18 cellular contexts compared by ENCODE assay signal in the genomic region with DNA sequence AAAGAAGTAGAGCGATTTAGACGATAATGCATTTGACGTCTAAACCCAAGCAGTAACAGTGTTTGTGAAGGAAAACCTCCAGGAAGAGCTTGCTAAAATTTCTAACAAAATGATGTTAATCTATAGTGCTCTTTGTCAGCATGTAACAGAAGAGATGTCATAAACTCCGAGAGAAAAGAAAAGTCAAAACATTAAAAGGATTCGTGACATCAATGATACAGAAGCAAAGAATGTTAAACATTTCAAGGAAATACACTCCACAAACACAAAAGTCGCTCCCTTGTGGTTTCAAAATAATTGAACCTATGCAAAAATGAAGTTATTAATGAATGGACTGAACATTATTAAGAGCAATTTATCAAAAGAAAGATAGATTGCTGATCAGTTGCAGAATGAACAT. TPM values are rescaled to one million over a fixed set of nuclear protein-coding genes. Genes with fewer than 3 reads are reported as not detected.
"Had no signal": no experiment of that assay in that cellular context is flagged by ENCODE, and none has a peak within 500 bp of the region (broad histone marks: within the 10 kb centered on the region; RNA-seq: fewer than 3 reads in every experiment).

No MANE protein-coding gene starts in this region.

- H3K9me3 Mint-ChIP-seq: activated CD4-positive, alpha-beta memory T cell treated with anti-CD3 and anti-CD28 coated beads, Interleukin-2, amount 10 ng/mL, durations not matched to agents 7 days and 5 days; activated naive CD8-positive, alpha-beta T cell treated with anti-CD3 and anti-CD28 coated beads for 36 hours; naive B cell; stimulated activated memory B cell treated with anti-CD40 and anti-IgM and Interleukin-4, amounts not matched to agents 10 μg/mL and 1 μg/mL and 100 μg/mL, for 72 hours had no signal

- H3K36me3 ChIP-seq: cardiac muscle cell, lower lobe of right lung, right atrium auricular region, tibial artery, uterus had no signal

- H3K27me3 Mint-ChIP-seq: naive B cell; stimulated activated memory B cell treated with anti-CD40 and anti-IgM and Interleukin-4, amounts not matched to agents 10 μg/mL and 1 μg/mL and 100 μg/mL, for 72 hours had no signal

- ATAC-seq: left cardiac atrium, lower lobe of right lung had no signal

- H3K36me3 Mint-ChIP-seq: activated naive CD8-positive, alpha-beta T cell treated with anti-CD3 and anti-CD28 coated beads for 36 hours; naive B cell; stimulated activated memory B cell treated with anti-CD40 and anti-IgM and Interleukin-4, amounts not matched to agents 10 μg/mL and 1 μg/mL and 100 μg/mL, for 72 hours had no signal

- H3K9me3 ChIP-seq: lower lobe of right lung, right atrium auricular region, tibial artery, uterus had no signal

- H3K27ac ChIP-seq: cardiac muscle cell, coronary artery, lower lobe of right lung, right atrium auricular region, tibial artery, uterus had no signal

- H3K4me1 Mint-ChIP-seq: naive B cell; stimulated activated memory B cell treated with anti-CD40 and anti-IgM and Interleukin-4, amounts not matched to agents 10 μg/mL and 1 μg/mL and 100 μg/mL, for 72 hours had no signal

- H3K4me1 ChIP-seq: right atrium auricular region, uterus had no signal

- DNase-seq: activated CD4-positive, alpha-beta memory T cell treated with anti-CD3 and anti-CD28 coated beads, Interleukin-2, amount 10 ng/mL, durations not matched to agents 7 days and 5 days; activated gamma-delta T cell treated with Interleukin-2 at 50 U/mL for 16 hours; activated naive CD8-positive, alpha-beta T cell treated with anti-CD3 and anti-CD28 coated beads for 36 hours; activated T-cell treated with anti-CD3 and anti-CD28 coated beads, Interleukin-2, amount 50 U/mL, for 48 hours; anterior cingulate cortex; effector CD8-positive, alpha-beta T cell; hippocampal formation; left cardiac atrium; lower lobe of right lung; midbrain; naive B cell; T1000; tibial artery; uterus had no signal

- H3K4me3 ChIP-seq: cardiac muscle cell, coronary artery, lower lobe of right lung, right atrium auricular region, tibial artery, uterus had no signal

- H3K27me3 ChIP-seq: cardiac muscle cell, right atrium auricular region, tibial artery, uterus had no signal

- H3K27ac Mint-ChIP-seq: activated CD4-positive, alpha-beta memory T cell treated with anti-CD3 and anti-CD28 coated beads, Interleukin-2, amount 10 ng/mL, durations not matched to agents 7 days and 5 days; activated naive CD8-positive, alpha-beta T cell treated with anti-CD3 and anti-CD28 coated beads for 36 hours; naive B cell; stimulated activated memory B cell treated with anti-CD40 and anti-IgM and Interleukin-4, amounts not matched to agents 10 μg/mL and 1 μg/mL and 100 μg/mL, for 72 hours had no signal

- H3K4me3 Mint-ChIP-seq: activated CD4-positive, alpha-beta memory T cell treated with anti-CD3 and anti-CD28 coated beads, Interleukin-2, amount 10 ng/mL, durations not matched to agents 7 days and 5 days; activated naive CD8-positive, alpha-beta T cell treated with anti-CD3 and anti-CD28 coated beads for 36 hours; naive B cell; stimulated activated memory B cell treated with anti-CD40 and anti-IgM and Interleukin-4, amounts not matched to agents 10 μg/mL and 1 μg/mL and 100 μg/mL, for 72 hours had no signal

RNA-seq across cellular contexts. Expression of a gene that starts 27.9 kb away (rescaled TPM):
- total RNA-seq: activated CD4-positive, alpha-beta memory T cell treated with anti-CD3 and anti-CD28 coated beads, Interleukin-2, amount 10 ng/mL, durations not matched to agents 7 days and 5 days; activated naive CD8-positive, alpha-beta T cell treated with anti-CD3 and anti-CD28 coated beads for 36 hours; cardiac muscle cell had no signal

RNA-seq across cellular contexts. Expression of a gene that starts 31.6 kb away (rescaled TPM):
- total RNA-seq: activated CD4-positive, alpha-beta memory T cell treated with anti-CD3 and anti-CD28 coated beads, Interleukin-2, amount 10 ng/mL, durations not matched to agents 7 days and 5 days; cardiac muscle cell had no signal
